1 cellular context compared by ENCODE assay signal in genomic region chr2:241315183-241315878, GRCh38.
TF ChIP-seq lines count a peak whose summit lies in the region.

Gene HDLBP (minus strand): TSS chr2:241315672. CDS start chr2:241266869, 48,803 bp downstream.

TF ChIP-seq in K562, 482 proteins besides CTCF, POLR2A, EP300 and RAD21 (continued from another document and continues in another):
- TF ChIP-seq AFF1 (IDR thresholded peaks at IDR 0.05; ENCODE audit: low read depth in 1 of 2, partially characterized antibody in 2 of 2) (peak in 1 of 2 experiments; percentile 75), SRSF3 (IDR thresholded peaks at IDR 0.05; ENCODE audit: insufficient read depth, low read length) (no peak), HMGXB4 (CRISPR knock-in tag; IDR thresholded peaks at IDR 0.05) (0 out of 2 replicates have a peak, but pooled peaks have one; percentile 17), MAX (CRISPR knock-in tag; IDR thresholded peaks at IDR 0.05) (peak; percentile 82; the same call in 1 of the 2 replicates), L3MBTL2 (IDR thresholded peaks at IDR 0.05) (peak; percentile 41; the same call in 1 of the 2 replicates), ZFX (CRISPR knock-in tag; IDR thresholded peaks at IDR 0.05) (peak; percentile 55; the same call in 1 of the 2 replicates), SMC3 (conservative IDR thresholded peaks at IDR 0.05; ENCODE audit: insufficient read depth, low read depth, low read length) (no peak), ETV5 (CRISPR knock-in tag; IDR thresholded peaks at IDR 0.05; ENCODE audit: low read depth) (no peak), KLF13 (tag; IDR thresholded peaks at IDR 0.05; ENCODE audit: borderline replicate concordance, low read depth) (peak; percentile 59; the same call in 1 of the 2 replicates), THRB (CRISPR knock-in tag; conservative IDR thresholded peaks at IDR 0.05) (peak; percentile 53; the same call in 1 of the 2 replicates), CBFA2T3 (IDR thresholded peaks at IDR 0.05) (no peak), KDM2B (CRISPR knock-in tag; IDR thresholded peaks at IDR 0.05) (no peak), ZNF592 (IDR thresholded peaks at IDR 0.05) (no peak), CXXC5 (CRISPR knock-in tag; IDR thresholded peaks at IDR 0.05) (peak; percentile 86), CREM (IDR thresholded peaks at IDR 0.05; ENCODE audit: low read depth) (peak; percentile 92), NR3C1 (CRISPR knock-in tag; IDR thresholded peaks at IDR 0.05) (no peak), ZNF57 (CRISPR knock-in tag; IDR thresholded peaks at IDR 0.05) (no peak), E2F6 (IDR thresholded peaks at IDR 0.05; ENCODE audit: borderline replicate concordance in 1 of 2, extremely low read depth in 1 of 2, insufficient read depth in 1 of 2, insufficient read length in 1 of 2, low read depth in 1 of 2, low read length in 1 of 2, poor library complexity in 1 of 2, severe bottlenecking in 1 of 2) (peak; percentile 36 to 74), ATF3 (IDR thresholded peaks at IDR 0.05) (peak; percentile 92), ATF3 (CRISPR knock-in tag; conservative IDR thresholded peaks at IDR 0.05) (no peak), RERE (CRISPR knock-in tag; IDR thresholded peaks at IDR 0.05; ENCODE audit: borderline replicate concordance) (no peak), HDAC2 (IDR thresholded peaks at IDR 0.05) (no peak), E2F8 (IDR thresholded peaks at IDR 0.05; ENCODE audit: low read depth, partially characterized antibody) (peak; percentile 75), SLC30A9 (CRISPR knock-in tag; IDR thresholded peaks at IDR 0.05) (no peak)
